9 cellular contexts compared by ENCODE assay signal in genomic region chr2:102520009-102520408, GRCh38. TPM values are rescaled to one million over a fixed set of nuclear protein-coding genes. Genes with fewer than 3 reads are reported as not detected.
DNase-seq lines count a peak whose midpoint lies in the region; ATAC-seq, FAIRE-seq and TF ChIP-seq lines count a peak whose summit lies in the region.
"Had no signal": no experiment of that assay in that cellular context is flagged by ENCODE, and none has a peak within 500 bp of the region (broad histone marks: within the 10 kb centered on the region; RNA-seq: fewer than 3 reads in every experiment).

No MANE protein-coding gene starts in this region.

- H3K9me3 ChIP-seq in left lung: no peaks in the 10 kb centered on the region

- no peak overlapping the region for H3K4me3 Mint-ChIP-seq in activated naive CD8-positive, alpha-beta T cell treated with anti-CD3 and anti-CD28 coated beads, Interleukin-2, amount 10 ng/mL, durations not matched to agents 7 days and 5 days

- no peaks in the 10 kb centered on the region for H3K9me3 Mint-ChIP-seq in activated naive CD8-positive, alpha-beta T cell treated with anti-CD3 and anti-CD28 coated beads, Interleukin-2, amount 10 ng/mL, durations not matched to agents 7 days and 5 days

- no peak overlapping the region for H3K4me3 ChIP-seq in left lung

- TF ChIP-seq POLR2A in H54 (IDR thresholded peaks at IDR 0.05; ENCODE audit: low read depth, low read length): no peak

- TF ChIP-seq CTCF in left lung (IDR thresholded peaks at IDR 0.05): peak; percentile 42 to 48

- H3K27me3 Mint-ChIP-seq in activated naive CD8-positive, alpha-beta T cell treated with anti-CD3 and anti-CD28 coated beads, Interleukin-2, amount 10 ng/mL, durations not matched to agents 7 days and 5 days: peaks cover 13% of the 10 kb centered on the region

- no peak overlapping the region for H3K27ac Mint-ChIP-seq in activated naive CD8-positive, alpha-beta T cell treated with anti-CD3 and anti-CD28 coated beads, Interleukin-2, amount 10 ng/mL, durations not matched to agents 7 days and 5 days

- H3K36me3 Mint-ChIP-seq in activated naive CD8-positive, alpha-beta T cell treated with anti-CD3 and anti-CD28 coated beads, Interleukin-2, amount 10 ng/mL, durations not matched to agents 7 days and 5 days: no peaks in the 10 kb centered on the region

- H3K4me1 Mint-ChIP-seq in activated naive CD8-positive, alpha-beta T cell treated with anti-CD3 and anti-CD28 coated beads, Interleukin-2, amount 10 ng/mL, durations not matched to agents 7 days and 5 days: peaks cover 2% of the 10 kb centered on the region

- no peaks in the 10 kb centered on the region for H3K36me3 ChIP-seq in left lung

- intact Hi-C loops in left lung (cut with DNase I): no loop called here

- H3K27me3 ChIP-seq in left lung: no peaks in the 10 kb centered on the region

- peak; percentile 69 for FAIRE-seq in H54 (lab: Jason Lieb, UNC)
- FAIRE-seq: G401.6 had no signal

- H3K4me1 ChIP-seq in left lung: no peaks in the 10 kb centered on the region

- DNase-seq in SKM-1 treated with dmso at 0.1 percent for 144 hours (lab: John Stamatoyannopoulos, UW; ENCODE audit: unreplicated experiment): peak; percentile 2
- no peak for DNase-seq in SKM-1 (lab: John Stamatoyannopoulos, UW; ENCODE audit: unreplicated experiment)
- DNase-seq in H54 (ENCODE audit: insufficient read length, low spot score): peak; percentile 19
- DNase-seq in NCI-H1048 (lab: John Stamatoyannopoulos, UW): peak; percentile 3
- DNase-seq in activated naive CD8-positive, alpha-beta T cell treated with anti-CD3 and anti-CD28 coated beads, Interleukin-2, amount 10 ng/mL, durations not matched to agents 7 days and 5 days: no peak
- DNase-seq in left lung: no peak
- no peak for DNase-seq in epidermal melanocyte (ENCODE audit: insufficient read length, low spot score)

- POLR2A ChIA-PET in activated naive CD8-positive, alpha-beta T cell treated with anti-CD3 and anti-CD28 coated beads, Interleukin-2, amount 10 ng/mL, durations not matched to agents 7 days and 5 days (lab: Charles Lee): no interaction called here

- ATAC-seq in activated naive CD8-positive, alpha-beta T cell treated with anti-CD3 and anti-CD28 coated beads, Interleukin-2, amount 10 ng/mL, durations not matched to agents 7 days and 5 days (ENCODE audit: low read depth): peak; percentile 70
- ATAC-seq in left lung (peak; percentile 90), GM21515 (IDR thresholded peaks at IDR 0.05; ENCODE audit: unreplicated experiment) (no peak)

- H3K27ac ChIP-seq in left lung: no peak overlapping the region

RNA-seq across cellular contexts. Expression of gene SLC9A4, which starts 47.0 kb away (rescaled TPM):
- under 1 TPM; 0.06 to 0.08 TPM for total RNA-seq in activated naive CD8-positive, alpha-beta T cell treated with anti-CD3 and anti-CD28 coated beads, Interleukin-2, amount 10 ng/mL, durations not matched to agents 7 days and 5 days
- not detected for total RNA-seq in left lung

Comparison
In these comparisons a context has a peak if more than half of its experiments do, and no peak if none do; other contexts are left out.
1. DNase-seq: peak in SKM-1 treated with dmso at 0.1 percent for 144 hours (single experiment), H54 (single experiment) and NCI-H1048 (single experiment); none in SKM-1 (single experiment), activated naive CD8-positive, alpha-beta T cell treated with anti-CD3 and anti-CD28 coated beads, Interleukin-2, amount 10 ng/mL, durations not matched to agents 7 days and 5 days (single experiment), left lung (0 of 2) and epidermal melanocyte (single experiment).